ENCODE assay signal across 8 cellular contexts in genomic region chr10:118047363-118047719, GRCh38. TPM values are rescaled to one million over a fixed set of nuclear protein-coding genes. Genes with fewer than 3 reads are reported as not detected.
A peak's percentile ranks its signal among the peaks of the same experiment; 100 is the strongest.
DNase-seq lines count a peak whose midpoint lies in the region; ATAC-seq, FAIRE-seq and TF ChIP-seq lines count a peak whose summit lies in the region.

No MANE protein-coding gene starts in this region.

- H3K4me3 ChIP-seq in keratinocyte (ENCODE audit: control insufficient read depth in 2 of 3, extremely low read depth in 1 of 3, insufficient read depth in 2 of 3, low read depth in 1 of 3, low read length in 3 of 3) = peak overlapping the region; percentile 70 to 83 (median 74)
- H3K4me3 ChIP-seq in testis = peak overlapping the region; percentile 89 to 97

- H3K9ac ChIP-seq in keratinocyte (ENCODE audit: control insufficient read depth, extremely low read depth, insufficient read depth, low read length) = peak overlapping the region; percentile 74

- H3K9me1 ChIP-seq in keratinocyte (ENCODE audit: control insufficient read depth, extremely low read depth, insufficient read depth, low read length) = peaks cover 3% of the 10 kb centered on the region

- H3K4me1 ChIP-seq in keratinocyte (ENCODE audit: control insufficient read depth, extremely low read depth, insufficient read depth, low read length) = peaks cover 8% of the 10 kb centered on the region
- H3K4me1 ChIP-seq in testis = peaks cover 17% of the 10 kb centered on the region

- DNase-seq in NCI-H748 (lab: John Stamatoyannopoulos, UW; ENCODE audit: unreplicated experiment) (peak; percentile 27), NCI-H748 treated with DMSO at 0.1 percent for 48 hours (lab: John Stamatoyannopoulos, UW) (no peak), keratinocyte (ENCODE audit: low read depth, low spot score) (no peak), testis (peak; percentile 32), cortex of kidney (lab: John Stamatoyannopoulos, UW) (no peak), GM12892 (ENCODE audit: insufficient read length) (no peak), NCI-H82 treated with DMSO at 0.1 percent for 48 hours (lab: John Stamatoyannopoulos, UW; ENCODE audit: unreplicated experiment) (no peak)
- no peak for DNase-seq in activated naive CD8-positive, alpha-beta T cell treated with anti-CD3 and anti-CD28 coated beads, Interleukin-2, amount 50 U/mL, for 24 hours

- H3K9me3 ChIP-seq in keratinocyte (ENCODE audit: control insufficient read depth, low read depth, low read length) (no peaks in the 10 kb centered on the region), testis (no peaks in the 10 kb centered on the region)

- H3K79me2 ChIP-seq in keratinocyte (ENCODE audit: control insufficient read depth, insufficient read depth, low read length) = peaks cover 13% of the 10 kb centered on the region

- H3K27me3 ChIP-seq in keratinocyte (ENCODE audit: control insufficient read depth, extremely low read depth, insufficient read depth, low read length) (no peaks in the 10 kb centered on the region), testis (no peaks in the 10 kb centered on the region)

- peak overlapping the region; percentile 90 for H3K4me3 Mint-ChIP-seq in activated naive CD8-positive, alpha-beta T cell treated with anti-CD3 and anti-CD28 coated beads, Interleukin-2, amount 50 U/mL, for 24 hours

- peak overlapping the region; percentile 97 for H2AFZ ChIP-seq in keratinocyte (ENCODE audit: control insufficient read depth, low read length)

- WGBS in testis, 2 donors = 24 to 33% methylated on average over 15 of the region's 15 CpGs

- H3K27me3 Mint-ChIP-seq in activated naive CD8-positive, alpha-beta T cell treated with anti-CD3 and anti-CD28 coated beads, Interleukin-2, amount 50 U/mL, for 24 hours = no peaks in the 10 kb centered on the region

- peak overlapping the region; percentile 75 for H3K27ac Mint-ChIP-seq in activated naive CD8-positive, alpha-beta T cell treated with anti-CD3 and anti-CD28 coated beads, Interleukin-2, amount 50 U/mL, for 24 hours

- no peak for TF ChIP-seq CTCF in keratinocyte (optimal IDR thresholded peaks at IDR 0.05 in 1 of 3, IDR thresholded peaks at IDR 0.05 in 1 of 3, conservative IDR thresholded peaks at IDR 0.05 in 1 of 3; ENCODE audit: extremely low read depth in 1 of 3, insufficient read depth in 2 of 3, low read length in 3 of 3)
- no peak for TF ChIP-seq CTCF in testis (IDR thresholded peaks at IDR 0.05)

- H3K36me3 ChIP-seq in keratinocyte (ENCODE audit: control insufficient read depth in 2 of 2, extremely low read depth in 1 of 2, insufficient read depth in 2 of 2, low read length in 2 of 2) (no peaks in the 10 kb centered on the region), testis (ENCODE audit: low read depth, missing control alignments) (no peaks in the 10 kb centered on the region)

- H3K27ac ChIP-seq in keratinocyte (ENCODE audit: control insufficient read depth, insufficient read depth, low read length) = peak overlapping the region; percentile 63
- peak overlapping the region; percentile 94 to 96 for H3K27ac ChIP-seq in testis

- TF ChIP-seq POLR2A in testis (IDR thresholded peaks at IDR 0.05) (no peak), GM12892 (IDR thresholded peaks at IDR 0.05; ENCODE audit: low read depth, low read length) (no peak)

- FAIRE-seq in keratinocyte (lab: Jason Lieb, UNC) = no peak
- no peak for FAIRE-seq in GM12892 (lab: Jason Lieb, UNC)

- no peaks in the 10 kb centered on the region for H3K9me3 Mint-ChIP-seq in activated naive CD8-positive, alpha-beta T cell treated with anti-CD3 and anti-CD28 coated beads, Interleukin-2, amount 50 U/mL, for 24 hours

- intact Hi-C loops in testis (cut with DNase I; ENCODE audit: low total_unique reads) = loop anchor here (10.0 kb wide), 1 partner anchor 503 kb away; the partner anchor contains the start of gene EMX2

- H3K36me3 Mint-ChIP-seq in activated naive CD8-positive, alpha-beta T cell treated with anti-CD3 and anti-CD28 coated beads, Interleukin-2, amount 50 U/mL, for 24 hours (ENCODE audit: low read depth) = no peaks in the 10 kb centered on the region

- H3K4me1 Mint-ChIP-seq in activated naive CD8-positive, alpha-beta T cell treated with anti-CD3 and anti-CD28 coated beads, Interleukin-2, amount 50 U/mL, for 24 hours = peaks cover 39% of the 10 kb centered on the region

- dilution Hi-C loops in keratinocyte (cut with MboI; ENCODE audit: extremely low pct_ligation_motif_present, low sequenced_read_pairs) = no loop called here

- H3K4me2 ChIP-seq in keratinocyte (ENCODE audit: control insufficient read depth, extremely low read depth, insufficient read depth, low read depth, low read length) = peak overlapping the region; percentile 89

- ATAC-seq in activated naive CD8-positive, alpha-beta T cell treated with anti-CD3 and anti-CD28 coated beads, Interleukin-2, amount 50 U/mL, for 24 hours = no peak

- no peaks in the 10 kb centered on the region for H4K20me1 ChIP-seq in keratinocyte (ENCODE audit: control insufficient read depth, extremely low read depth, insufficient read depth, low read length)

RNA-seq across cellular contexts. Expression of gene RAB11FIP2, which starts 0.6 kb away (rescaled TPM):
- polyA plus RNA-seq in keratinocyte = 3.7 to 6.1 TPM (median 4.7 TPM) in 3 replicates
- 15.6 TPM for polyA plus RNA-seq in keratinocyte (2011; ENCODE audit: low read depth)
- 2.7 and 6.7 TPM in 2 replicates for polyA plus RNA-seq in keratinocyte (2011; cell fraction: cytosol; rRNA removed)
- 8.7 and 10.4 TPM in 2 replicates for polyA plus RNA-seq in keratinocyte (2011; cell fraction: nucleus; rRNA removed)
- polyA plus RNA-seq in keratinocyte (2012; ENCODE audit: low replicate concordance) = 4.0 TPM in 2 replicates
- 1.0 to 4.7 TPM (median 3.6 TPM) in 3 replicates for polyA minus RNA-seq in keratinocyte
- 5.0 TPM for polyA minus RNA-seq in keratinocyte (2011; cell fraction: cytosol; rRNA and poly(A)+ RNA removed)
- polyA minus RNA-seq in keratinocyte (2011; cell fraction: nucleus; rRNA and poly(A)+ RNA removed) = 3.8 and 10.0 TPM in 2 replicates
- total RNA-seq in testis = 10 to 100 TPM; 41.6 to 52.8 TPM
- 12.8 TPM for polyA plus RNA-seq in testis (ENCODE audit: insufficient read depth, low read depth, low replicate concordance)
- 6.7 TPM for polyA plus RNA-seq in GM12892 (2012; ENCODE audit: missing spikeins)

Comparison
In these comparisons a context has a peak if more than half of its experiments do, and no peak if none do; other contexts are left out.
1. DNase-seq: peak in NCI-H748 (single experiment) and testis (single experiment); none in NCI-H748 treated with DMSO at 0.1 percent for 48 hours (single experiment), activated naive CD8-positive, alpha-beta T cell treated with anti-CD3 and anti-CD28 coated beads, Interleukin-2, amount 50 U/mL, for 24 hours (single experiment), keratinocyte (single experiment), cortex of kidney (single experiment), GM12892 (single experiment) and NCI-H82 treated with DMSO at 0.1 percent for 48 hours (single experiment).